6 cellular contexts compared by ENCODE assay signal in the genomic region with DNA sequence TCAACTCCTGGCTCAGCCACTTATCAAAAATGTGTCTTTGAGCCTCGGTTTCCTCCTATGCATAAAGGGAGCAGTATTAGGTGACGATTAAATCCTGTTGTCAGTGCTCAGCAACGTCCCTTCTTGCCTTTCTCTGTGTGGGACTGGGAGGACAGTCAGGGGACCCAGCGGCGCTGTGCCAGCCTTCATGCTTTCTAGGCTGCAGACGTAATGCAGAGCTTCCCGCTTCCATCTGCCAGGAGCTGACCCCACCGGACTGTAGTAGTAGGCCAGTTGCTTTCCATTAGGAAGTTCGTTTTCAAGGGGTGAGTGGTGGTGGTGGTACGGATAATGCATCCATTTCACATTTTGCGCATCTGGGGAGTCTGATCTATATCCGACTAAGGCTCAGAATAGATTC.
"Had no signal": no experiment of that assay in that cellular context is flagged by ENCODE, and none has a peak within 500 bp of the region (broad histone marks: within the 10 kb centered on the region; RNA-seq: fewer than 3 reads in every experiment).

No MANE protein-coding gene starts in this region.

- ATAC-seq: GM23338, HCT116, HepG2 had no signal

- H3K27ac ChIP-seq: HL-60 had no signal

- DNase-seq: H9, HFFc6 had no signal

- H3K4me3 ChIP-seq: GM23338 had no signal
